Comparison of ENCODE assay signal across 9 cellular contexts in the genomic region with DNA sequence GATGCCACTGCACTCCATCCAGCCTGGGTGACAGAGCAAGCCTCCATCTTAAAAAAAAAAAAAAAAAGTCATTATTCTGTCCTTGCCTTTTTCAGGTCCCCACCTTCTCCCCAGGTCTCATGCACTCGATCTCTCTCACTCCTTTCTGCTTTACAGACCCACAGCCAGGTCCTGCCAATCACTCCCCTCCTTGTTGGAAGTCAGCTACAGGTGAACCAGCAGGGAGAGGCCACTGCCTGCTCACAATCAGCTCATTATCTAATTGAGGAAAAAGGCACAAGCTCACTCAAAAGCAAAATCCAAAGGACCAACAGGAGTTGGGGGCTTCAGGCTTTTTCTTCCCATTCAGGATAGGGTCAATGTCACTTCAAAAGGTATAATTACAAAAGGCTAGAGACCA. TPM values are rescaled to one million over a fixed set of nuclear protein-coding genes. Genes with fewer than 3 reads are reported as not detected.
A peak's percentile ranks its signal among the peaks of the same experiment; 100 is the strongest.
DNase-seq lines count a peak whose midpoint lies in the region; ATAC-seq, FAIRE-seq and TF ChIP-seq lines count a peak whose summit lies in the region.
"Had no signal": no experiment of that assay in that cellular context is flagged by ENCODE, and none has a peak within 500 bp of the region (broad histone marks: within the 10 kb centered on the region; RNA-seq: fewer than 3 reads in every experiment).

No MANE protein-coding gene starts in this region.

- H3K9ac ChIP-seq in skeletal muscle satellite cell (ENCODE audit: low read depth, low read length): peak overlapping the region; percentile 94

- no peak for TF ChIP-seq CTCF in WI38 (IDR thresholded peaks at IDR 0.05; ENCODE audit: low read depth, low read length)
- no peak for TF ChIP-seq CTCF in fibroblast of the aortic adventitia (IDR thresholded peaks at IDR 0.05; ENCODE audit: insufficient read depth, low read length)
- no peak for TF ChIP-seq CTCF in D721Med (IDR thresholded peaks at IDR 0.05; ENCODE audit: insufficient read depth, missing control alignments)

- H3K36me3 ChIP-seq in H7 (replicated peaks; ENCODE audit: control insufficient read depth, insufficient read depth, low read length) (no peaks in the 10 kb centered on the region), skeletal muscle satellite cell (ENCODE audit: insufficient read depth, low read length) (no peaks in the 10 kb centered on the region)

- no peak for FAIRE-seq in D721Med (lab: Jason Lieb, UNC)

- H3K27me3 ChIP-seq in H7 (ENCODE audit: control insufficient read depth, insufficient read depth, low read length) (no peaks in the 10 kb centered on the region), skeletal muscle satellite cell (ENCODE audit: control insufficient read depth, insufficient read depth, low read length) (no peaks in the 10 kb centered on the region)

- peak overlapping the region; percentile 89 for H3K4me2 ChIP-seq in skeletal muscle satellite cell (ENCODE audit: low read length)

- peaks cover 15% of the 10 kb centered on the region for H3K4me1 ChIP-seq in skeletal muscle satellite cell (ENCODE audit: control insufficient read depth, insufficient read depth, low read length)

- no peaks in the 10 kb centered on the region for H3K9me3 ChIP-seq in skeletal muscle satellite cell (replicated peaks; ENCODE audit: low read length)

- H3K4me3 ChIP-seq in H7 (ENCODE audit: insufficient read depth, low read depth, low read length): no peak overlapping the region
- H3K4me3 ChIP-seq in WI38 (ENCODE audit: low read depth, low read length): peak overlapping the region; percentile 88
- H3K4me3 ChIP-seq in fibroblast of the aortic adventitia (ENCODE audit: low read depth, low read length): peak overlapping the region; percentile 90
- H3K4me3 ChIP-seq in skeletal muscle satellite cell (ENCODE audit: low read length): peak overlapping the region; percentile 100

- DNase-seq in H7 (peak; percentile 44), fibroblast of the aortic adventitia (ENCODE audit: low read depth) (no peak), cerebellar cortex (ENCODE audit: low spot score) (no peak), D721Med (ENCODE audit: insufficient read length, low spot score) (no peak), DMS53 treated with DMSO at 0.1 percent for 48 hours (lab: John Stamatoyannopoulos, UW; ENCODE audit: unreplicated experiment) (no peak)
- DNase-seq: cerebellar nuclear complex had no signal

- no peak for ATAC-seq in HG02852 (IDR thresholded peaks at IDR 0.05; ENCODE audit: unreplicated experiment)

RNA-seq across cellular contexts. Expression of a gene that starts 2.0 kb away (rescaled TPM):
- total RNA-seq in H7 (2014; rRNA removed; shearing (Covaris generic)): 88.8 and 118 TPM in 2 replicates
- 62.6 and 95.4 TPM in 2 replicates for total RNA-seq in fibroblast of the aortic adventitia (ENCODE audit: low replicate concordance)
- total RNA-seq in skeletal muscle satellite cell (2012; rRNA removed): 81.9 and 87.8 TPM in 2 replicates

RNA-seq across cellular contexts. Expression of a gene that starts 14.1 kb away (rescaled TPM):
- 80.7 and 88.1 TPM in 2 replicates for total RNA-seq in H7 (2014; rRNA removed; shearing (Covaris generic))
- 30.4 and 33.6 TPM in 2 replicates for total RNA-seq in fibroblast of the aortic adventitia (ENCODE audit: low replicate concordance)
- 34.7 and 36.0 TPM in 2 replicates for total RNA-seq in skeletal muscle satellite cell (2012; rRNA removed)
